Comparison of ENCODE assay signal across 2 cellular contexts in the genomic region with DNA sequence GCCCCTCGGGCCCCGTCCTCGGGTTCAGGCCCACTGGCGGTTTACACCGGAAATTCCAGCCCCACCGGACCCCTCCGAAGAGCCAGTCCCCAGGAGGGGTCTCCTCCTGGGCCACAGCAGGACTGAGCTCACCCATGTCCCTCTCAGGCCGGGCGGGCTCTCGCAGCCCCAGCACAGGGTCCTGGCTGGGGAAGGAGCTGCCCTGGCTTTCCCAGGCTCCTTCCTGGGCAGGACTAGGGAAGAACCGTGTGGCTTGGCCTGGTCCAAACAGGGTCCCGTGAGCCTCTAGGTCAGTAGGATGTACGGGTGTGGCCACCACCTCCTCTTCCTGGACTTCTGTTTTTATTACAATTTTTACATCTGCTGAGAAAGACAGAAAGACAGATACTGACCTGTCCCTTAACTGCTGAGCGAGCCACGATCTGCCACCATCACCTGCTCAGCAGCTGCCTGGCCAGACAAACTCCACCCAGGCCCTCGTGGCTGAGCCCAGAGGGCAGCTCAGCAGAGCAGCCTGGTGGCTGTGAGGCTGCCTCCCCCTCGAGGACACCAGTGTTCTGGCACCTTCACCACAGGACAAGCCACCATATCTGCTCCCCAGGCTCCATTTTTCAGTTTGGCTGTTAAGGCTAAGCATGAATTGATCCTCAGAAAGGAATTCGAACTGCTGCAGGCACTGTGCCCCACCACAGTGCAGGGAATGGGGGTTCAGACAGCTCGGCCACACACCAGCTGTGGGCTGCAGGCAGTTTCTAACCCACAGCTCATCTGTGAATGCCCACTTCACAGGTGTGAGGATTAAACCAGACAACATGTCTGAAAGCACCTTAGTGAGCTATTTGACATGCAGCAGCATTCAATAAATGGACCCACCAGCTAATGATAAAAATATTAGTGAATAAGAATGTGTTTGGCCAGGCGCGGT.
TF ChIP-seq lines count a peak whose summit lies in the region.

No MANE protein-coding gene starts in this region.

TF ChIP-seq in K562, 482 proteins besides CTCF, POLR2A, EP300 and RAD21:
- TF ChIP-seq POLR2G (IDR thresholded peaks at IDR 0.05; ENCODE audit: low read depth, low read length) (0 out of 2 replicates have a peak, but pooled peaks have one; percentile 18), RBBP5 (IDR thresholded peaks at IDR 0.05; ENCODE audit: borderline replicate concordance, insufficient read depth, low read length, poor library complexity, severe bottlenecking) (peak; percentile 1), TOE1 (IDR thresholded peaks at IDR 0.05; ENCODE audit: borderline replicate concordance) (no peak), TOE1 (CRISPR knock-in tag; IDR thresholded peaks at IDR 0.05; ENCODE audit: borderline replicate concordance, low read depth) (no peak), TCF3 (CRISPR knock-in tag; IDR thresholded peaks at IDR 0.05) (no peak)
TF ChIP-seq in K562: peak in this region for 2.

TF ChIP-seq in HepG2, 621 proteins besides CTCF, POLR2A, EP300 and RAD21:
- TF ChIP-seq CC2D1A (CRISPR knock-in tag; IDR thresholded peaks at IDR 0.05) = no peak
- no peak for TF ChIP-seq ZNF180 (CRISPR knock-in tag; IDR thresholded peaks at IDR 0.05; ENCODE audit: borderline replicate concordance, low read depth)
- no peak for TF ChIP-seq GATAD1 (CRISPR knock-in tag; IDR thresholded peaks at IDR 0.05)
- no peak for TF ChIP-seq ZBTB20 (CRISPR knock-in tag; IDR thresholded peaks at IDR 0.05; ENCODE audit: borderline replicate concordance, low read depth)
- TF ChIP-seq HNF4G (IDR thresholded peaks at IDR 0.05; ENCODE audit: borderline replicate concordance, low read depth, low read length) = no peak
- no peak for TF ChIP-seq HNF4G (CRISPR knock-in tag; IDR thresholded peaks at IDR 0.05; ENCODE audit: borderline replicate concordance, low read depth)
- TF ChIP-seq, protein P1, sequence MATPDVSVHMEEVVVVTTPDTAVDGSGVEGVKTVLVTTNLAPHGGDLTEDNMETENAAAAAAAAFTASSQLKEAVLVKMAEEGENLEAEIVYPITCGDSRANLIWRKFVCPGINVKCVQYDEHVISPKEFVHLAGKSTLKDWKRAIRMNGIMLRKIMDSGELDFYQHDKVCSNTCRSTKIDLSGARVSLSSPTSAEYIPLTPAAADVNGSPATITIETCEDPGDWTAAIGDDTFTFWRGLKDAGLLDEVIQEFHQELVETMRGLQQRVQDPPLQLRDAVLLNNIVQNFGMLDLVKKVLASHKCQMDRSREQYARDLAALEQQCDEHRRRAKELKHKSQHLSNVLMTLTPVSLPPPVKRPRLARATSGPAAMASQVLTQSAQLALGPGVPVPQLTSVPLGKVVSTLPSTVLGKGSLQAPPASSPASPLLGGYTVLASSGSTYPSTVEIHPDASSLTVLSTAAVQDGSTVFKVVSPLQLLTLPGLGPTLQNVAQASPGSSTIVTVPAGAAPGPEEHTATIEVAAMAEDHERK (CRISPR knock-in tag; IDR thresholded peaks at IDR 0.05; ENCODE audit: low read depth) = no peak
